ENCODE assay signal across 1 cellular context in the genomic region with DNA sequence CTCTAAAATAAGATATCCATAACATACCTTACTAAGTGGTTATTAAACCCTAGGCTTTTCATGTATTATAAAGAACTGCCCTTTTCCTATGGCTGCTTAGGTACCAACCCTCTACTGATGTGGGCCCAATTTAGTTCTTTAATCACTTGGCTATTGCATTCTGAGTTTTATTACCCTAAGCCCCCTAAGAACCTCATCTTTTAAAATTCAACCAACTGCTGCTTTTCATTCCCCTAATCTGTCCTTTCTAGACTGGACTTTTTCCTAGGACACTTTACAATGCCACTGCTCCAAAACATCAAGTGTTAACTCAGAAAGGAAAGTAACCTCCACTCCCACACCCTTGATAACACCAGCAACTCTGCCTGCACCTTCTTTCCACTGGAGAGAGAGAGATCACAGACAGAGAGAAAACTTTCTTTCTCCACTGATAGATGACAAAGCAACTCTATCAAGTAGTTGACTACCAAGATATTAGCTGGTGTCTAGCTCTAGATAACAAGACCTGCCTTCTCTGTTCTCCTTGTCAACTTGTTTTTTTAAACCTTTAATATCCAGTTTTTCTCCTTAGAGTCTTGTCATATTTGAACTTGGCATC.
TF ChIP-seq lines count a peak whose summit lies in the region.

No MANE protein-coding gene starts in this region.

TF ChIP-seq in K562, 482 proteins besides CTCF, POLR2A, EP300 and RAD21 (continued from another document and continues in another):
- TF ChIP-seq, protein P1, sequence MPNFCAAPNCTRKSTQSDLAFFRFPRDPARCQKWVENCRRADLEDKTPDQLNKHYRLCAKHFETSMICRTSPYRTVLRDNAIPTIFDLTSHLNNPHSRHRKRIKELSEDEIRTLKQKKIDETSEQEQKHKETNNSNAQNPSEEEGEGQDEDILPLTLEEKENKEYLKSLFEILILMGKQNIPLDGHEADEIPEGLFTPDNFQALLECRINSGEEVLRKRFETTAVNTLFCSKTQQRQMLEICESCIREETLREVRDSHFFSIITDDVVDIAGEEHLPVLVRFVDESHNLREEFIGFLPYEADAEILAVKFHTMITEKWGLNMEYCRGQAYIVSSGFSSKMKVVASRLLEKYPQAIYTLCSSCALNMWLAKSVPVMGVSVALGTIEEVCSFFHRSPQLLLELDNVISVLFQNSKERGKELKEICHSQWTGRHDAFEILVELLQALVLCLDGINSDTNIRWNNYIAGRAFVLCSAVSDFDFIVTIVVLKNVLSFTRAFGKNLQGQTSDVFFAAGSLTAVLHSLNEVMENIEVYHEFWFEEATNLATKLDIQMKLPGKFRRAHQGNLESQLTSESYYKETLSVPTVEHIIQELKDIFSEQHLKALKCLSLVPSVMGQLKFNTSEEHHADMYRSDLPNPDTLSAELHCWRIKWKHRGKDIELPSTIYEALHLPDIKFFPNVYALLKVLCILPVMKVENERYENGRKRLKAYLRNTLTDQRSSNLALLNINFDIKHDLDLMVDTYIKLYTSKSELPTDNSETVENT (CRISPR knock-in tag; IDR thresholded peaks at IDR 0.05) = no peak
- TF ChIP-seq, protein P2, sequence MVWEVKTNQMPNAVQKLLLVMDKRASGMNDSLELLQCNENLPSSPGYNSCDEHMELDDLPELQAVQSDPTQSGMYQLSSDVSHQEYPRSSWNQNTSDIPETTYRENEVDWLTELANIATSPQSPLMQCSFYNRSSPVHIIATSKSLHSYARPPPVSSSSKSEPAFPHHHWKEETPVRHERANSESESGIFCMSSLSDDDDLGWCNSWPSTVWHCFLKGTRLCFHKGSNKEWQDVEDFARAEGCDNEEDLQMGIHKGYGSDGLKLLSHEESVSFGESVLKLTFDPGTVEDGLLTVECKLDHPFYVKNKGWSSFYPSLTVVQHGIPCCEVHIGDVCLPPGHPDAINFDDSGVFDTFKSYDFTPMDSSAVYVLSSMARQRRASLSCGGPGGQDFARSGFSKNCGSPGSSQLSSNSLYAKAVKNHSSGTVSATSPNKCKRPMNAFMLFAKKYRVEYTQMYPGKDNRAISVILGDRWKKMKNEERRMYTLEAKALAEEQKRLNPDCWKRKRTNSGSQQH (CRISPR knock-in tag; IDR thresholded peaks at IDR 0.05) = no peak
- TF ChIP-seq ILK (tag; IDR thresholded peaks at IDR 0.05; ENCODE audit: borderline replicate concordance, low read depth) (no peak), HNRNPLL (IDR thresholded peaks at IDR 0.05; ENCODE audit: low read depth, low read length, poor library complexity, severe bottlenecking) (no peak), ZNF57 (CRISPR knock-in tag; IDR thresholded peaks at IDR 0.05) (no peak), ELF4 (CRISPR knock-in tag; IDR thresholded peaks at IDR 0.05) (no peak; the same call in 1 of the 2 replicates), ADNP (tag; IDR thresholded peaks at IDR 0.05) (peak; percentile 84), CBX3 (IDR thresholded peaks at IDR 0.05; ENCODE audit: borderline replicate concordance in 1 of 2, low read length in 2 of 2) (peak in 1 of 2 experiments; percentile 63; a peak in 1 of 3 replicates), FOXK2 (conservative IDR thresholded peaks at IDR 0.05 in 1 of 2, IDR thresholded peaks at IDR 0.05 in 1 of 2; ENCODE audit: low read depth in 2 of 2) (no peak), LARP7 (IDR thresholded peaks at IDR 0.05) (no peak), CBX2 (IDR thresholded peaks at IDR 0.05; ENCODE audit: insufficient read depth, low read length, poor library complexity, severe bottlenecking) (no peak), TBP (optimal IDR thresholded peaks at IDR 0.05; ENCODE audit: low read depth, low read length) (no peak), CXXC5 (CRISPR knock-in tag; IDR thresholded peaks at IDR 0.05) (peak; percentile 40; the same call in 1 of the 2 replicates), ERF (CRISPR knock-in tag; IDR thresholded peaks at IDR 0.05) (no peak), ZNF551 (CRISPR knock-in tag; IDR thresholded peaks at IDR 0.05) (no peak), ZNF253 (CRISPR knock-in tag; conservative IDR thresholded peaks at IDR 0.05) (no peak), DACH1 (IDR thresholded peaks at IDR 0.05; ENCODE audit: partially characterized antibody) (peak; percentile 98), PTTG1 (tag; IDR thresholded peaks at IDR 0.05; ENCODE audit: low read depth) (no peak), LCOR (CRISPR knock-in tag; IDR thresholded peaks at IDR 0.05) (peak; percentile 50; the same call in 1 of the 2 replicates), HDAC2 (IDR thresholded peaks at IDR 0.05) (peak; percentile 96), SREBF2 (CRISPR knock-in tag; IDR thresholded peaks at IDR 0.05) (no peak), ZBTB7A (IDR thresholded peaks at IDR 0.05; ENCODE audit: borderline replicate concordance, control insufficient read depth, low read depth, low read length) (no peak), HNRNPK (IDR thresholded peaks at IDR 0.05; ENCODE audit: low read depth, low read length, poor library complexity, severe bottlenecking) (no peak), RCOR1 (IDR thresholded peaks at IDR 0.05; ENCODE audit: borderline replicate concordance in 1 of 2, low read depth in 2 of 2, low read length in 2 of 2) (peak; percentile 79 to 95; a peak in 3 of 4 replicates), CCAR2 (IDR thresholded peaks at IDR 0.05; ENCODE audit: low read depth, low read length) (no peak), TAF9B (IDR thresholded peaks at IDR 0.05; ENCODE audit: partially characterized antibody) (peak; percentile 37), NCOR1 (IDR thresholded peaks at IDR 0.05) (peak; percentile 98), NFE2L1 (tag; IDR thresholded peaks at IDR 0.05; ENCODE audit: borderline replicate concordance, low read depth) (no peak; the same call in 1 of the 2 replicates), MYBL2 (IDR thresholded peaks at IDR 0.05; ENCODE audit: low read depth) (no peak), MYBL2 (CRISPR knock-in tag; IDR thresholded peaks at IDR 0.05; ENCODE audit: borderline replicate concordance) (no peak), SUPT5H (IDR thresholded peaks at IDR 0.05) (no peak), CHD1 (IDR thresholded peaks at IDR 0.05; ENCODE audit: low read length) (no peak), FOXK1 (CRISPR knock-in tag; IDR thresholded peaks at IDR 0.05; ENCODE audit: borderline replicate concordance) (no peak), HNRNPH1 (optimal IDR thresholded peaks at IDR 0.05; ENCODE audit: low read depth, low read length) (no peak), GATAD2B (IDR thresholded peaks at IDR 0.05; ENCODE audit: borderline replicate concordance) (peak; percentile 97), SMARCB1 (IDR thresholded peaks at IDR 0.05; ENCODE audit: insufficient read length, low read depth) (no peak), CHCHD3 (CRISPR knock-in tag; IDR thresholded peaks at IDR 0.05) (no peak), ZNF212 (CRISPR knock-in tag; IDR thresholded peaks at IDR 0.05) (no peak), ZNF316 (IDR thresholded peaks at IDR 0.05) (peak; percentile 86), FOXP1 (CRISPR knock-in tag; IDR thresholded peaks at IDR 0.05) (no peak), RBBP5 (IDR thresholded peaks at IDR 0.05; ENCODE audit: borderline replicate concordance, insufficient read depth, low read length, poor library complexity, severe bottlenecking) (no peak), ZBTB17 (CRISPR knock-in tag; IDR thresholded peaks at IDR 0.05) (no peak), ZC3H8 (IDR thresholded peaks at IDR 0.05) (no peak), DPF2 (IDR thresholded peaks at IDR 0.05) (peak; percentile 99)
- TF ChIP-seq, protein P3, sequence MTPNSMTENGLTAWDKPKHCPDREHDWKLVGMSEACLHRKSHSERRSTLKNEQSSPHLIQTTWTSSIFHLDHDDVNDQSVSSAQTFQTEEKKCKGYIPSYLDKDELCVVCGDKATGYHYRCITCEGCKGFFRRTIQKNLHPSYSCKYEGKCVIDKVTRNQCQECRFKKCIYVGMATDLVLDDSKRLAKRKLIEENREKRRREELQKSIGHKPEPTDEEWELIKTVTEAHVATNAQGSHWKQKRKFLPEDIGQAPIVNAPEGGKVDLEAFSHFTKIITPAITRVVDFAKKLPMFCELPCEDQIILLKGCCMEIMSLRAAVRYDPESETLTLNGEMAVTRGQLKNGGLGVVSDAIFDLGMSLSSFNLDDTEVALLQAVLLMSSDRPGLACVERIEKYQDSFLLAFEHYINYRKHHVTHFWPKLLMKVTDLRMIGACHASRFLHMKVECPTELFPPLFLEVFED (CRISPR knock-in tag; conservative IDR thresholded peaks at IDR 0.05) = no peak
- TF ChIP-seq, protein P4, sequence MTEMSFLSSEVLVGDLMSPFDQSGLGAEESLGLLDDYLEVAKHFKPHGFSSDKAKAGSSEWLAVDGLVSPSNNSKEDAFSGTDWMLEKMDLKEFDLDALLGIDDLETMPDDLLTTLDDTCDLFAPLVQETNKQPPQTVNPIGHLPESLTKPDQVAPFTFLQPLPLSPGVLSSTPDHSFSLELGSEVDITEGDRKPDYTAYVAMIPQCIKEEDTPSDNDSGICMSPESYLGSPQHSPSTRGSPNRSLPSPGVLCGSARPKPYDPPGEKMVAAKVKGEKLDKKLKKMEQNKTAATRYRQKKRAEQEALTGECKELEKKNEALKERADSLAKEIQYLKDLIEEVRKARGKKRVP (CRISPR knock-in tag; IDR thresholded peaks at IDR 0.05) = 0 out of 2 replicates have a peak, but pooled peaks have one; percentile 50
- TF ChIP-seq, protein P5, sequence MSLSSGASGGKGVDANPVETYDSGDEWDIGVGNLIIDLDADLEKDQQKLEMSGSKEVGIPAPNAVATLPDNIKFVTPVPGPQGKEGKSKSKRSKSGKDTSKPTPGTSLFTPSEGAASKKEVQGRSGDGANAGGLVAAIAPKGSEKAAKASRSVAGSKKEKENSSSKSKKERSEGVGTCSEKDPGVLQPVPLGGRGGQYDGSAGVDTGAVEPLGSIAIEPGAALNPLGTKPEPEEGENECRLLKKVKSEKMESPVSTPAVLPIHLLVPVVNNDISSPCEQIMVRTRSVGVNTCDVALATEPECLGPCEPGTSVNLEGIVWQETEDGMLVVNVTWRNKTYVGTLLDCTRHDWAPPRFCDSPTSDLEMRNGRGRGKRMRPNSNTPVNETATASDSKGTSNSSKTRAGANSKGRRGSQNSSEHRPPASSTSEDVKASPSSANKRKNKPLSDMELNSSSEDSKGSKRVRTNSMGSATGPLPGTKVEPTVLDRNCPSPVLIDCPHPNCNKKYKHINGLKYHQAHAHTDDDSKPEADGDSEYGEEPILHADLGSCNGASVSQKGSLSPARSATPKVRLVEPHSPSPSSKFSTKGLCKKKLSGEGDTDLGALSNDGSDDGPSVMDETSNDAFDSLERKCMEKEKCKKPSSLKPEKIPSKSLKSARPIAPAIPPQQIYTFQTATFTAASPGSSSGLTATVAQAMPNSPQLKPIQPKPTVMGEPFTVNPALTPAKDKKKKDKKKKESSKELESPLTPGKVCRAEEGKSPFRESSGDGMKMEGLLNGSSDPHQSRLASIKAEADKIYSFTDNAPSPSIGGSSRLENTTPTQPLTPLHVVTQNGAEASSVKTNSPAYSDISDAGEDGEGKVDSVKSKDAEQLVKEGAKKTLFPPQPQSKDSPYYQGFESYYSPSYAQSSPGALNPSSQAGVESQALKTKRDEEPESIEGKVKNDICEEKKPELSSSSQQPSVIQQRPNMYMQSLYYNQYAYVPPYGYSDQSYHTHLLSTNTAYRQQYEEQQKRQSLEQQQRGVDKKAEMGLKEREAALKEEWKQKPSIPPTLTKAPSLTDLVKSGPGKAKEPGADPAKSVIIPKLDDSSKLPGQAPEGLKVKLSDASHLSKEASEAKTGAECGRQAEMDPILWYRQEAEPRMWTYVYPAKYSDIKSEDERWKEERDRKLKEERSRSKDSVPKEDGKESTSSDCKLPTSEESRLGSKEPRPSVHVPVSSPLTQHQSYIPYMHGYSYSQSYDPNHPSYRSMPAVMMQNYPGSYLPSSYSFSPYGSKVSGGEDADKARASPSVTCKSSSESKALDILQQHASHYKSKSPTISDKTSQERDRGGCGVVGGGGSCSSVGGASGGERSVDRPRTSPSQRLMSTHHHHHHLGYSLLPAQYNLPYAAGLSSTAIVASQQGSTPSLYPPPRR (CRISPR knock-in tag; IDR thresholded peaks at IDR 0.05; ENCODE audit: borderline replicate concordance) = no peak
- TF ChIP-seq, protein P6, sequence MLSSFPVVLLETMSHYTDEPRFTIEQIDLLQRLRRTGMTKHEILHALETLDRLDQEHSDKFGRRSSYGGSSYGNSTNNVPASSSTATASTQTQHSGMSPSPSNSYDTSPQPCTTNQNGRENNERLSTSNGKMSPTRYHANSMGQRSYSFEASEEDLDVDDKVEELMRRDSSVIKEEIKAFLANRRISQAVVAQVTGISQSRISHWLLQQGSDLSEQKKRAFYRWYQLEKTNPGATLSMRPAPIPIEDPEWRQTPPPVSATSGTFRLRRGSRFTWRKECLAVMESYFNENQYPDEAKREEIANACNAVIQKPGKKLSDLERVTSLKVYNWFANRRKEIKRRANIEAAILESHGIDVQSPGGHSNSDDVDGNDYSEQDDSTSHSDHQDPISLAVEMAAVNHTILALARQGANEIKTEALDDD (IDR thresholded peaks at IDR 0.05) = peak; percentile 96
- TF ChIP-seq, protein P7, sequence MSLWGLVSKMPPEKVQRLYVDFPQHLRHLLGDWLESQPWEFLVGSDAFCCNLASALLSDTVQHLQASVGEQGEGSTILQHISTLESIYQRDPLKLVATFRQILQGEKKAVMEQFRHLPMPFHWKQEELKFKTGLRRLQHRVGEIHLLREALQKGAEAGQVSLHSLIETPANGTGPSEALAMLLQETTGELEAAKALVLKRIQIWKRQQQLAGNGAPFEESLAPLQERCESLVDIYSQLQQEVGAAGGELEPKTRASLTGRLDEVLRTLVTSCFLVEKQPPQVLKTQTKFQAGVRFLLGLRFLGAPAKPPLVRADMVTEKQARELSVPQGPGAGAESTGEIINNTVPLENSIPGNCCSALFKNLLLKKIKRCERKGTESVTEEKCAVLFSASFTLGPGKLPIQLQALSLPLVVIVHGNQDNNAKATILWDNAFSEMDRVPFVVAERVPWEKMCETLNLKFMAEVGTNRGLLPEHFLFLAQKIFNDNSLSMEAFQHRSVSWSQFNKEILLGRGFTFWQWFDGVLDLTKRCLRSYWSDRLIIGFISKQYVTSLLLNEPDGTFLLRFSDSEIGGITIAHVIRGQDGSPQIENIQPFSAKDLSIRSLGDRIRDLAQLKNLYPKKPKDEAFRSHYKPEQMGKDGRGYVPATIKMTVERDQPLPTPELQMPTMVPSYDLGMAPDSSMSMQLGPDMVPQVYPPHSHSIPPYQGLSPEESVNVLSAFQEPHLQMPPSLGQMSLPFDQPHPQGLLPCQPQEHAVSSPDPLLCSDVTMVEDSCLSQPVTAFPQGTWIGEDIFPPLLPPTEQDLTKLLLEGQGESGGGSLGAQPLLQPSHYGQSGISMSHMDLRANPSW (CRISPR knock-in tag; IDR thresholded peaks at IDR 0.05) = no peak
- TF ChIP-seq, protein P8, sequence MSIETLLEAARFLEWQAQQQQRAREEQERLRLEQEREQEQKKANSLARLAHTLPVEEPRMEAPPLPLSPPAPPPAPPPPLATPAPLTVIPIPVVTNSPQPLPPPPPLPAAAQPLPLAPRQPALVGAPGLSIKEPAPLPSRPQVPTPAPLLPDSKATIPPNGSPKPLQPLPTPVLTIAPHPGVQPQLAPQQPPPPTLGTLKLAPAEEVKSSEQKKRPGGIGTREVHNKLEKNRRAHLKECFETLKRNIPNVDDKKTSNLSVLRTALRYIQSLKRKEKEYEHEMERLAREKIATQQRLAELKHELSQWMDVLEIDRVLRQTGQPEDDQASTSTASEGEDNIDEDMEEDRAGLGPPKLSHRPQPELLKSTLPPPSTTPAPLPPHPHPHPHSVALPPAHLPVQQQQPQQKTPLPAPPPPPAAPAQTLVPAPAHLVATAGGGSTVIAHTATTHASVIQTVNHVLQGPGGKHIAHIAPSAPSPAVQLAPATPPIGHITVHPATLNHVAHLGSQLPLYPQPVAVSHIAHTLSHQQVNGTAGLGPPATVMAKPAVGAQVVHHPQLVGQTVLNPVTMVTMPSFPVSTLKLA (conservative IDR thresholded peaks at IDR 0.05) = peak in 1 of 2 experiments; percentile 63; a peak in 2 of 4 replicates
